Comparison of ENCODE assay signal across 17 cellular contexts in the genomic region with DNA sequence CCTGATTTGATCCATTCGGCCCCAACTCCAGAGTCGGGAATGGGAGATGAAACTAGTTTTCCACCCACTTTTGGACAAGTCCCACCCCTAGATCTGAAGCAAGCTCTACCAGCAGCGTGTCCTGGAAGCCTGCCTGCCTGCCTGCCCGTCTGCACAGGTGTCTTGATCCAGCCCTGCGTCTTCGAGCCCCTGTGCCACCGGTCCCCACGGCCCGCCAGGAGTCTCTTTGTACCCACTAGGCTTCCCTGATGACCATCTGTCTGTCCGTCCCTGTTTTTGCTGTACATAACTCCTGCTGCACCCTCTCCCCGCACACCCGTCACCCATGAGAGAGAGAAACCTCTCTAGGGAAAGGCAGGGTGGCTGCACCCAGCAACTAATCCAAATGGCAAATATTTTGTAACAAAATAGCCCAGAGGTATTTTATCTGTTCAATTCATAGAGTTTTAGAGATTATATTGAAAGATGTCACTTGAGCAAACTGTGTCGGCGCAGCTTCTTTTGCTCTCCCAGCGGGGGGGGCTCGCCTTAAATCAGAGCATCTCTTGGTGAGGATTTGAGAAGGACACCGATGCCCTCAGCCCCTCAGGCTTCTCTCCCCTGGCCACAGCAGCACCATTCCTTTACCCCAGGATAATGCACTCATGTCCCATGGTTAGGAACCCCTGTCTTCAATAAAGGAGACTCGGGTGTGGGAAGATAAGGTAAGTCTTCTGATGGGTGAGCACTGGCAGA. TPM values are rescaled to one million over a fixed set of nuclear protein-coding genes. Genes with fewer than 3 reads are reported as not detected.
"Had no signal": no experiment of that assay in that cellular context is flagged by ENCODE, and none has a peak within 500 bp of the region (broad histone marks: within the 10 kb centered on the region; RNA-seq: fewer than 3 reads in every experiment).

No MANE protein-coding gene starts in this region.

- H3K4me3 ChIP-seq: adrenal gland, cardiac muscle cell, left lung, upper lobe of left lung had no signal

- H3K36me3 ChIP-seq: adrenal gland, cardiac muscle cell, left lung, neutrophil, upper lobe of left lung had no signal

- DNase-seq: activated CD4-positive, alpha-beta T cell treated with anti-CD3 and anti-CD28 coated beads for 36 hours; activated CD4-positive, alpha-beta T cell treated with anti-CD3 and anti-CD28 coated beads, Interleukin-2, amount 50 U/mL, for 48 hours; activated gamma-delta T cell; adrenal gland; endodermal cell; foreskin fibroblast; kidney; mammary epithelial cell; stimulated activated naive CD4-positive, alpha-beta T cell; upper lobe of left lung had no signal

- H3K27ac Mint-ChIP-seq: activated CD4-positive, alpha-beta T cell treated with anti-CD3 and anti-CD28 coated beads for 36 hours; activated naive CD4-positive, alpha-beta T cell treated with anti-CD3 and anti-CD28 coated beads, Interleukin-2, amount 50 U/mL, for 72 hours; WTC11 had no signal

- H3K4me3 Mint-ChIP-seq: activated CD4-positive, alpha-beta T cell treated with anti-CD3 and anti-CD28 coated beads for 36 hours; endodermal cell; WTC11 had no signal

- H3K27ac ChIP-seq: epithelial cell of prostate, left lung, neutrophil had no signal

- H3K27me3 ChIP-seq: cardiac muscle cell, upper lobe of left lung had no signal

- H3K9me3 ChIP-seq: adrenal gland, left lung, neutrophil, upper lobe of left lung had no signal

- H3K4me1 Mint-ChIP-seq: activated CD4-positive, alpha-beta T cell treated with anti-CD3 and anti-CD28 coated beads for 36 hours had no signal

- ATAC-seq: activated CD4-positive, alpha-beta T cell treated with anti-CD3 and anti-CD28 coated beads for 36 hours; activated naive CD4-positive, alpha-beta T cell treated with anti-CD3 and anti-CD28 coated beads, Interleukin-2, amount 50 U/mL, for 72 hours; left lung; WTC11 had no signal

- H3K9me3 Mint-ChIP-seq: activated naive CD4-positive, alpha-beta T cell treated with anti-CD3 and anti-CD28 coated beads, Interleukin-2, amount 50 U/mL, for 72 hours; endodermal cell; WTC11 had no signal

- H3K36me3 Mint-ChIP-seq: activated naive CD4-positive, alpha-beta T cell treated with anti-CD3 and anti-CD28 coated beads, Interleukin-2, amount 50 U/mL, for 72 hours; WTC11 had no signal

RNA-seq across cellular contexts. Expression of gene SLC6A12, which starts 35.8 kb away (rescaled TPM):
- total RNA-seq: activated naive CD4-positive, alpha-beta T cell treated with anti-CD3 and anti-CD28 coated beads, Interleukin-2, amount 50 U/mL, for 72 hours; T-helper 2 cell treated with Interferon-gamma antibody and Interleukin-4, amounts not matched to agents 100 ng/mL and 5 ng/mL, for 36 hours had no signal
- polyA plus RNA-seq: mammary epithelial cell had no signal
